ENCODE assay signal across 37 cellular contexts in the genomic region with DNA sequence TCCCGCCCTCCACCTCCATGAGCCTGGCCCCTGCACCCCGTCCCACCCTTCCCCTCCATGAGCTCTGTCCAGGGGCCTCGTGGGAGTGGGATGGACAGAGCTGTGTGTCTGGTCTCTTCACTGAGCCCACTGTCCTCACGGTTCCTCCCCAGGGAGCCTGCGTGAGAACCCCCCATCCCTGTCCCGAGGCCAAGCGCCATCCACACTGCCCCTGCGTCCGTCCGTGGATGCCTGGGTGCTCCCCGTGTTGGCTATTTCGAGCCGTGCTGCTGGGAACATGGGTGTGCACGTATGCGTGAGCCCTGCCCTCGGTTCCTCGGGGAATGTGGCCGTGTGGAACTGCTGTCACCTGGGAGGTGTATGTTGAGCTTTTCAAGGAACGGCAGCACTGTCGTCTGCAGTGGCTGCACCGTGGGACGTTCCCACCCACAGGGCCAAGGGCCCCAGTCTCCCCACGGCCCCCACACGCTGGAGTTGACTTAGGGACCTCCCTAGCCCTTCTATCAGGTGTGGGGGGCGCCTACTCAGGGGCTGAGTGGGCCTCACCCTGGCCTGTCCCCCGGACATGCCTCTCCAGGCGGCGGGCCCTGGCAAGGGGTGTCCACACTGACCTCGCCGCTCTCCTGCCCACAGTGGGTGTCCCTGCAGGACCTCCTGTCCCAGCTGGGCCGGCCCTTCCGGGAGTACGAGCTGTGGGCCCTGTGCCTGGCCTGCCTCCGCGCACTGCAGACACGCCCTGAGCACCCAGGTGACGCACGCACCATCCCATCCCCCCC. TPM values are rescaled to one million over a fixed set of nuclear protein-coding genes. Genes with fewer than 3 reads are reported as not detected.
"Had no signal": no experiment of that assay in that cellular context is flagged by ENCODE, and none has a peak within 500 bp of the region (broad histone marks: within the 10 kb centered on the region; RNA-seq: fewer than 3 reads in every experiment).

No MANE protein-coding gene starts in this region.

- H3K27me3 ChIP-seq: adrenal gland, ascending aorta, breast epithelium, cardiac muscle cell, foreskin keratinocyte had no signal

- H3K4me3 Mint-ChIP-seq: activated B cell treated with CpG ODN at 0.5 μM for 24 hours; activated CD8-positive, alpha-beta T cell treated with anti-CD3 and anti-CD28 coated beads for 36 hours; activated naive CD4-positive, alpha-beta T cell treated with anti-CD3 and anti-CD28 coated beads for 36 hours; activated naive CD4-positive, alpha-beta T cell treated with anti-CD3 and anti-CD28 coated beads, Interleukin-2, amount 50 U/mL, for 24 hours; activated naive CD8-positive, alpha-beta T cell treated with anti-CD3 and anti-CD28 coated beads for 36 hours; activated naive CD8-positive, alpha-beta T cell treated with anti-CD3 and anti-CD28 coated beads, Interleukin-2, amount 50 U/mL, for 24 hours; activated T-cell treated with anti-CD3 and anti-CD28 coated beads, Interleukin-2, amount 50 U/mL, for 4 hours; brain; central memory CD8-positive, alpha-beta T cell; effector memory CD8-positive, alpha-beta T cell; T-helper 17 cell; T-helper 2 cell treated with Interferon-gamma antibody and Interleukin-4, amounts not matched to agents 5 μg/mL and 100 μg/mL, for 36 hours had no signal

- H3K9me3 Mint-ChIP-seq: activated CD8-positive, alpha-beta T cell treated with anti-CD3 and anti-CD28 coated beads for 36 hours; activated naive CD4-positive, alpha-beta T cell treated with anti-CD3 and anti-CD28 coated beads for 36 hours; activated naive CD4-positive, alpha-beta T cell treated with anti-CD3 and anti-CD28 coated beads, Interleukin-2, amount 50 U/mL, for 24 hours; activated naive CD8-positive, alpha-beta T cell treated with anti-CD3 and anti-CD28 coated beads for 36 hours; activated naive CD8-positive, alpha-beta T cell treated with anti-CD3 and anti-CD28 coated beads, Interleukin-2, amount 50 U/mL, for 24 hours; activated T-cell treated with anti-CD3 and anti-CD28 coated beads, Interleukin-2, amount 50 U/mL, for 4 hours; central memory CD8-positive, alpha-beta T cell; effector memory CD8-positive, alpha-beta T cell had no signal

- DNase-seq: activated B cell treated with CpG ODN at 0.5 μM for 24 hours; activated CD4-positive, alpha-beta T cell treated with anti-CD3 and anti-CD28 coated beads for 48 hours; activated CD4-positive, alpha-beta T cell treated with anti-CD3 and anti-CD28 coated beads, Interleukin-2, amount 50 U/mL, for 1 hour; activated CD4-positive, alpha-beta T cell treated with anti-CD3 and anti-CD28 coated beads, Interleukin-2, amount 50 U/mL, for 48 hours; activated CD8-positive, alpha-beta memory T cell treated with anti-CD3 and anti-CD28 coated beads for 24 hours; activated CD8-positive, alpha-beta T cell treated with anti-CD3 and anti-CD28 coated beads for 36 hours; activated effector memory CD4-positive, alpha-beta T cell treated with anti-CD3 and anti-CD28 coated beads, Interleukin-2, amount 50 U/mL, for 16 hours; activated naive CD4-positive, alpha-beta T cell treated with anti-CD3 and anti-CD28 coated beads for 36 hours; activated naive CD8-positive, alpha-beta T cell treated with anti-CD3 and anti-CD28 coated beads for 36 hours; activated naive CD8-positive, alpha-beta T cell treated with anti-CD3 and anti-CD28 coated beads, Interleukin-2, amount 50 U/mL, for 24 hours; activated T-cell treated with anti-CD3 and anti-CD28 coated beads, Interleukin-2, amount 50 U/mL, for 4 hours; adrenal gland; amygdala; cortex of kidney; dermis blood vessel endothelial cell; effector CD4-positive, alpha-beta T cell; effector memory CD8-positive, alpha-beta T cell; erythroblast; foreskin keratinocyte; head of caudate nucleus; T-helper 1 cell; T-helper 17 cell; T1000; WERI-Rb-1 had no signal

- H3K27me3 Mint-ChIP-seq: activated CD8-positive, alpha-beta T cell treated with anti-CD3 and anti-CD28 coated beads for 36 hours; activated naive CD4-positive, alpha-beta T cell treated with anti-CD3 and anti-CD28 coated beads, Interleukin-2, amount 50 U/mL, for 24 hours; central memory CD8-positive, alpha-beta T cell; T-helper 17 cell had no signal

- H3K9me3 ChIP-seq: adrenal gland, ascending aorta had no signal

- H3K36me3 ChIP-seq: adrenal gland, ascending aorta, breast epithelium, cardiac muscle cell, esophagus muscularis mucosa, gastroesophageal sphincter, WERI-Rb-1 had no signal

- H3K4me3 ChIP-seq: adrenal gland, ascending aorta, breast epithelium, cardiac muscle cell, esophagus muscularis mucosa, gastroesophageal sphincter had no signal

- H3K27ac ChIP-seq: adrenal gland, ascending aorta, breast epithelium, cardiac muscle cell, esophagus muscularis mucosa, foreskin keratinocyte, gastroesophageal sphincter, WERI-Rb-1 had no signal

- H3K36me3 Mint-ChIP-seq: activated naive CD4-positive, alpha-beta T cell treated with anti-CD3 and anti-CD28 coated beads, Interleukin-2, amount 50 U/mL, for 24 hours; activated naive CD8-positive, alpha-beta T cell treated with anti-CD3 and anti-CD28 coated beads for 36 hours had no signal

- ATAC-seq: activated CD4-positive, CD25-positive, alpha-beta regulatory T cell treated with anti-CD3 and anti-CD28 coated beads, Interleukin-2, amount 50 U/mL, for 24 hours; activated CD8-positive, alpha-beta T cell treated with anti-CD3 and anti-CD28 coated beads for 36 hours; activated naive CD8-positive, alpha-beta T cell treated with anti-CD3 and anti-CD28 coated beads, Interleukin-2, amount 50 U/mL, for 24 hours; activated T-cell treated with anti-CD3 and anti-CD28 coated beads, Interleukin-2, amount 50 U/mL, for 4 hours; effector memory CD8-positive, alpha-beta T cell; foreskin keratinocyte; gastroesophageal sphincter; T-helper 17 cell had no signal

- H3K4me1 Mint-ChIP-seq: activated B cell treated with CpG ODN at 0.5 μM for 24 hours; activated naive CD4-positive, alpha-beta T cell treated with anti-CD3 and anti-CD28 coated beads, Interleukin-2, amount 50 U/mL, for 24 hours; activated naive CD8-positive, alpha-beta T cell treated with anti-CD3 and anti-CD28 coated beads for 36 hours; activated naive CD8-positive, alpha-beta T cell treated with anti-CD3 and anti-CD28 coated beads, Interleukin-2, amount 50 U/mL, for 24 hours; brain; central memory CD8-positive, alpha-beta T cell; T-helper 17 cell had no signal

- H3K27ac Mint-ChIP-seq: activated B cell treated with CpG ODN at 0.5 μM for 24 hours; activated CD8-positive, alpha-beta T cell treated with anti-CD3 and anti-CD28 coated beads for 36 hours; activated naive CD4-positive, alpha-beta T cell treated with anti-CD3 and anti-CD28 coated beads for 36 hours; activated naive CD4-positive, alpha-beta T cell treated with anti-CD3 and anti-CD28 coated beads, Interleukin-2, amount 50 U/mL, for 24 hours; activated naive CD8-positive, alpha-beta T cell treated with anti-CD3 and anti-CD28 coated beads for 36 hours; activated naive CD8-positive, alpha-beta T cell treated with anti-CD3 and anti-CD28 coated beads, Interleukin-2, amount 50 U/mL, for 24 hours; activated T-helper 2 cell treated with anti-CD3 and anti-CD28 coated beads, Interferon-gamma antibody, Interleukin-2, Interleukin-4, amounts not matched to agents 10 μg/mL and 5 μg/mL and 100 μg/mL, durations not matched to agents 14 hours and 24 hours and 36 hours; brain; effector memory CD8-positive, alpha-beta T cell; T-helper 17 cell; T-helper 2 cell treated with Interferon-gamma antibody and Interleukin-4, amounts not matched to agents 5 μg/mL and 100 μg/mL, for 36 hours had no signal

- H3K4me1 ChIP-seq: adrenal gland, ascending aorta, breast epithelium, esophagus muscularis mucosa, foreskin keratinocyte, gastroesophageal sphincter had no signal

RNA-seq across cellular contexts. Expression of gene KNDC1, which starts 28.1 kb away (rescaled TPM):
- total RNA-seq: activated CD8-positive, alpha-beta T cell treated with anti-CD3 and anti-CD28 coated beads for 36 hours; activated naive CD4-positive, alpha-beta T cell treated with anti-CD3 and anti-CD28 coated beads for 36 hours; activated naive CD8-positive, alpha-beta T cell treated with anti-CD3 and anti-CD28 coated beads for 36 hours; dermis blood vessel endothelial cell; glomerular endothelial cell had no signal

RNA-seq across cellular contexts. Expression of gene UTF1, which starts 41.9 kb away (rescaled TPM):
- total RNA-seq: activated B cell treated with CpG ODN at 0.5 μM for 24 hours; activated CD8-positive, alpha-beta T cell treated with anti-CD3 and anti-CD28 coated beads for 36 hours; activated naive CD4-positive, alpha-beta T cell treated with anti-CD3 and anti-CD28 coated beads for 36 hours; activated naive CD8-positive, alpha-beta T cell treated with anti-CD3 and anti-CD28 coated beads for 36 hours; ascending aorta; breast epithelium; cardiac muscle cell; cerebellum; dermis blood vessel endothelial cell; esophagus muscularis mucosa; foreskin keratinocyte; gastroesophageal sphincter; glomerular endothelial cell; T-helper 17 cell had no signal

RNA-seq across cellular contexts. Expression of gene VENTX, which starts 49.6 kb away (rescaled TPM):
- total RNA-seq: activated naive CD4-positive, alpha-beta T cell treated with anti-CD3 and anti-CD28 coated beads for 36 hours; activated naive CD8-positive, alpha-beta T cell treated with anti-CD3 and anti-CD28 coated beads for 36 hours; activated T-cell treated with anti-CD3 and anti-CD28 coated beads, Interleukin-2, amount 50 U/mL, for 4 hours; activated T-helper 2 cell treated with anti-CD3 and anti-CD28 coated beads, Interferon-gamma antibody, Interleukin-2, Interleukin-4, amounts not matched to agents 10 μg/mL and 5 μg/mL and 100 μg/mL, durations not matched to agents 14 hours and 24 hours and 36 hours; cardiac muscle cell; dermis blood vessel endothelial cell; foreskin keratinocyte; glomerular endothelial cell had no signal
